23 cellular contexts compared by ENCODE assay signal in the genomic region with DNA sequence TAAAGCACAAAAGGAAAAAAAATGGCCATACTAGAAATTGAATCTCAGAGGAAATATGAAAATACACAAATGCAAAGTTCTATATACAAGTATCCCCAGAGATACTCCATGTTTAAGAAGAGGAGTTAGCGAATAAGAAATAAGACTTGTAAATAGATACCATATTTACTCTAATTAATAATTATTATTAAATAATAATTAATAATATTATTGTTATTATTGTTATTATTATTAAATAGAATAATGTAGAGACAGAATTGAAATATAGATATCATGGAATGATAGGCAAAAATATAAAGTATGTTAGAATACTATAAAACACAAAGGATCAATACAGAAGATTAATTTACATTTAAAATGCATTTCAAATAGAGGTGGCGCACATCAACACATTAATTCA.
"Had no signal": no experiment of that assay in that cellular context is flagged by ENCODE, and none has a peak within 500 bp of the region (broad histone marks: within the 10 kb centered on the region; RNA-seq: fewer than 3 reads in every experiment).

No MANE protein-coding gene starts in this region.

- H3K9me3 ChIP-seq: MG63, SJSA1 had no signal

- H3K27me3 ChIP-seq: MG63, SJSA1 had no signal

- DNase-seq: KBM-7, MG63, NCI-H1092 treated with DMSO at 0.1 percent for 48 hours, NCI-H1436, NCI-H187, NCI-H2029, NCI-H2081 treated with DMSO at 0.1 percent for 48 hours, NCI-H2171, NCI-H226, NCI-H446, NCI-H510A, NCI-H524 treated with DMSO at 0.1 percent for 48 hours, NCI-H69, NCI-H774, Right ventricle myocardium superior, RPMI8226, SIG-M5, SW 1271 had no signal

- H3K36me3 ChIP-seq: MG63, SJSA1 had no signal

- H3K36me3 Mint-ChIP-seq: IgD-negative memory B cell had no signal

- H3K4me1 Mint-ChIP-seq: IgD-negative memory B cell had no signal

- H3K4me1 ChIP-seq: SJSA1 had no signal

- FAIRE-seq: HTR-8/SVneo, RCC 7860 had no signal

- H3K27me3 Mint-ChIP-seq: IgD-negative memory B cell had no signal

- H3K4me3 ChIP-seq: MG63, SJSA1, SK-N-MC had no signal

- H3K27ac ChIP-seq: SJSA1, SK-N-MC had no signal

- H3K27ac Mint-ChIP-seq: IgD-negative memory B cell had no signal

- H3K4me3 Mint-ChIP-seq: IgD-negative memory B cell had no signal
